ENCODE assay signal across 21 cellular contexts in the genomic region with DNA sequence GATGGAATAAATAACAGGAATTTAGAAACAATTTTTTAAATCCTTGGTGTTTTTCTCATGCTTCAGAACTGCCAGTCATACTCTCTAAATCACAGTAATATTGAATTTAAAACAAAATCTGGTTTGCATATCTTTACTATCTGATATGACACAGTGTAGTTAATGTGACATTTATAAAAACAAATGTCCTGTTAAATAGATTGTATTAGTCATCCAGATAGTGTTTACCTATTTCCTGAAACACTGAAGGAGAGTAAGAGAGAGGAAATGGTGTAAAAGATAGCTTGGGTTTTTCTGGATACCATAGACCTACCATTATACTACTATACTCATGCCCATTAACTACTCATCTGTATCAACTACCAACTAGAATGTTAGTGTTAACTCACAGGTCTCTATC.
"Had no signal": no experiment of that assay in that cellular context is flagged by ENCODE, and none has a peak within 500 bp of the region (broad histone marks: within the 10 kb centered on the region; RNA-seq: fewer than 3 reads in every experiment).

No MANE protein-coding gene starts in this region.

- ATAC-seq: HepG2, Panc1 had no signal

- H3K27ac ChIP-seq: SJSA1 had no signal

- H3K9me3 ChIP-seq: SJSA1 had no signal

- H3K36me3 ChIP-seq: SJSA1 had no signal

- H3K4me1 ChIP-seq: SJSA1 had no signal

- H3K27me3 ChIP-seq: SJSA1 had no signal

- H3K4me3 ChIP-seq: SJSA1 had no signal

- DNase-seq: IMR-90, Karpas-422, KG1, MM.1S, NCI-H1092 treated with DMSO at 0.1 percent for 48 hours, NCI-H1436, NCI-H187, NCI-H2029, NCI-H2081 treated with DMSO at 0.1 percent for 48 hours, NCI-H2171, NCI-H226, NCI-H446, NCI-H510A, NCI-H524 treated with DMSO at 0.1 percent for 48 hours, NCI-H69, NCI-H774, Right ventricle myocardium superior, SIG-M5 had no signal
